ENCODE assay signal across 21 cellular contexts in genomic region chrX:50996930-50997329, GRCh38.
DNase-seq lines count a peak whose midpoint lies in the region; ATAC-seq, FAIRE-seq and TF ChIP-seq lines count a peak whose summit lies in the region.
"Had no signal": no experiment of that assay in that cellular context is flagged by ENCODE, and none has a peak within 500 bp of the region (broad histone marks: within the 10 kb centered on the region; RNA-seq: fewer than 3 reads in every experiment).

No MANE protein-coding gene starts in this region.

- CTCF ChIA-PET in GM10248 (lab: Yijun Ruan, JAX), result interaction anchor here (1.2 kb wide), 1 partner anchor 14 kb away, joined by 3 read pairs; no protein-coding TSS in a partner anchor

- H3K4me1 ChIP-seq in BE2C, result no peaks in the 10 kb centered on the region
- H3K4me1 ChIP-seq in astrocyte (ENCODE audit: insufficient read depth, low read length), result no peaks in the 10 kb centered on the region
- H3K4me1 ChIP-seq: Peyer's patch had no signal

- H3K27ac ChIP-seq in astrocyte (ENCODE audit: low read depth, low read length), result no peak overlapping the region
- H3K27ac ChIP-seq: Peyer's patch had no signal

- H3K27me3 ChIP-seq in BE2C (no peaks in the 10 kb centered on the region), astrocyte (ENCODE audit: insufficient read depth, low read length) (no peaks in the 10 kb centered on the region)
- H3K27me3 ChIP-seq: Peyer's patch had no signal

- no peak overlapping the region for H2AFZ ChIP-seq in astrocyte (ENCODE audit: low read depth, low read length)

- DNase-seq in BE2C (no peak), HT-29 (ENCODE audit: low spot score) (peak; percentile 9), astrocyte (ENCODE audit: low read depth) (no peak), iPS-NIHi7 (ENCODE audit: extremely low spot score) (peak; percentile 52), GM19239 (ENCODE audit: insufficient read length, low spot score) (no peak), NCI-H2029 (lab: John Stamatoyannopoulos, UW) (no peak), GM10248 (ENCODE audit: extremely low spot score) (no peak)
- DNase-seq: CD8-positive, alpha-beta T cell; DMS79 treated with DMSO at 0.1 percent for 48 hours; MV-4-11; NCI-H1417; NCI-H1930; NCI-H2171; NCI-H774; Peyer's patch; SK-N-SH had no signal

- H3K9me3 ChIP-seq in BE2C (no peaks in the 10 kb centered on the region), astrocyte (ENCODE audit: insufficient read depth, low read depth, low read length) (no peaks in the 10 kb centered on the region)
- H3K9me3 ChIP-seq: Peyer's patch, SK-N-SH had no signal

- no peak for ATAC-seq in HG03469 (IDR thresholded peaks at IDR 0.05; ENCODE audit: unreplicated experiment)
- ATAC-seq: CD8-positive, alpha-beta T cell; GM12878; Right ventricle myocardium inferior had no signal

- POLR2A ChIA-PET in GM10248 (lab: Yijun Ruan, JAX), result no interaction called here

- H3K4me1 Mint-ChIP-seq in astrocyte (ENCODE audit: low read depth, unreplicated experiment), result no peaks in the 10 kb centered on the region
- H3K4me1 Mint-ChIP-seq: B cell had no signal

- H3K4me3 Mint-ChIP-seq in astrocyte (ENCODE audit: unreplicated experiment), result no peak overlapping the region
- H3K4me3 Mint-ChIP-seq: B cell; CD8-positive, alpha-beta T cell had no signal

- no peaks in the 10 kb centered on the region for H3K36me3 ChIP-seq in BE2C
- H3K36me3 ChIP-seq in astrocyte (ENCODE audit: insufficient read depth, low read length), result no peaks in the 10 kb centered on the region
- H3K36me3 ChIP-seq: Peyer's patch had no signal

- no peaks in the 10 kb centered on the region for H3K79me2 ChIP-seq in astrocyte (ENCODE audit: insufficient read depth, low read length)

- H4K20me1 ChIP-seq in astrocyte (ENCODE audit: insufficient read depth, low read length), result no peaks in the 10 kb centered on the region

- H3K9ac ChIP-seq in astrocyte (ENCODE audit: low read length), result no peak overlapping the region
- H3K9ac ChIP-seq: SK-N-SH had no signal

- H3K4me3 ChIP-seq in BE2C (ENCODE audit: low read depth, low read length) (no peak overlapping the region), astrocyte (ENCODE audit: insufficient read depth, low read depth, low read length) (no peak overlapping the region)
- H3K4me3 ChIP-seq: GM12878, Peyer's patch had no signal

- H3K27me3 Mint-ChIP-seq in astrocyte (ENCODE audit: low read depth, unreplicated experiment), result peaks cover 7% of the 10 kb centered on the region
- H3K27me3 Mint-ChIP-seq: B cell had no signal

- no peaks in the 10 kb centered on the region for H3K9me3 Mint-ChIP-seq in astrocyte (ENCODE audit: unreplicated experiment)
- H3K9me3 Mint-ChIP-seq: CD8-positive, alpha-beta T cell had no signal

- TF ChIP-seq CTCF in BE2C (IDR thresholded peaks at IDR 0.05; ENCODE audit: low read depth, low read length) (0 out of 2 replicates have a peak, but pooled peaks have one; percentile 3), astrocyte (IDR thresholded peaks at IDR 0.05; ENCODE audit: insufficient read depth, low read depth, low read length) (no peak), GM10248 (IDR thresholded peaks at IDR 0.05; ENCODE audit: control extremely low read depth, extremely low read depth, low read depth, missing control alignments) (no peak)

- FAIRE-seq in astrocyte (lab: Jason Lieb, UNC) (peak; percentile 43), GM19239 (lab: Jason Lieb, UNC) (no peak)
- FAIRE-seq: G401.6, GM12878 had no signal

- no peak overlapping the region for H3K4me2 ChIP-seq in astrocyte (ENCODE audit: low read length)
- H3K4me2 ChIP-seq: SK-N-SH had no signal

- no peak overlapping the region for H3K27ac Mint-ChIP-seq in astrocyte (ENCODE audit: unreplicated experiment)
- H3K27ac Mint-ChIP-seq: B cell; CD8-positive, alpha-beta T cell had no signal

- H3K36me3 Mint-ChIP-seq in astrocyte (ENCODE audit: low read depth, unreplicated experiment), result no peaks in the 10 kb centered on the region
- H3K36me3 Mint-ChIP-seq: CD8-positive, alpha-beta T cell had no signal

Comparison
In these comparisons a context has a peak if more than half of its experiments do, and no peak if none do; other contexts are left out.
1. DNase-seq: peak in HT-29 (single experiment) and iPS-NIHi7 (single experiment); none in BE2C (single experiment), astrocyte (single experiment), GM19239 (single experiment), NCI-H2029 (single experiment) and GM10248 (single experiment).